In genomic region chr12:121826318-121826954, GRCh38 we compare ENCODE assay signal across 1 cellular context.
TF ChIP-seq lines count a peak whose summit lies in the region.

No MANE protein-coding gene starts in this region.

TF ChIP-seq in H1, 55 proteins besides CTCF, POLR2A, EP300 and RAD21:
- TF ChIP-seq YY1 (IDR thresholded peaks at IDR 0.05; ENCODE audit: low read depth, low read length) (no peak), CHD2 (IDR thresholded peaks at IDR 0.05; ENCODE audit: low read length) (no peak), ZNF274 (IDR thresholded peaks at IDR 0.05; ENCODE audit: borderline replicate concordance, extremely low read depth, low read length) (no peak), MAX (IDR thresholded peaks at IDR 0.05) (no peak), E2F6 (IDR thresholded peaks at IDR 0.05) (no peak), SP4 (IDR thresholded peaks at IDR 0.05; ENCODE audit: low read length) (no peak), TAF7 (optimal IDR thresholded peaks at IDR 0.05; ENCODE audit: borderline replicate concordance, low read depth, low read length) (no peak), SIX5 (IDR thresholded peaks at IDR 0.05; ENCODE audit: low read depth, low read length) (no peak), SP1 (IDR thresholded peaks at IDR 0.05; ENCODE audit: low read depth, low read length) (no peak), CTBP2 (IDR thresholded peaks at IDR 0.05; ENCODE audit: borderline replicate concordance, insufficient read depth, insufficient read length, low read length) (no peak), SP2 (IDR thresholded peaks at IDR 0.05; ENCODE audit: low read length) (no peak), SUZ12 (IDR thresholded peaks at IDR 0.05; ENCODE audit: low read length) (no peak), BCL11A (IDR thresholded peaks at IDR 0.05; ENCODE audit: low read depth in 2 of 2, low read length in 2 of 2) (no peak), GABPA (IDR thresholded peaks at IDR 0.05; ENCODE audit: borderline replicate concordance, insufficient read depth, low read length) (no peak), POU5F1 (IDR thresholded peaks at IDR 0.05; ENCODE audit: low read depth, low read length) (no peak), SIN3A (conservative IDR thresholded peaks at IDR 0.05 in 1 of 2, IDR thresholded peaks at IDR 0.05 in 1 of 2; ENCODE audit: low read depth in 1 of 2, low read length in 2 of 2) (no peak), CHD7 (IDR thresholded peaks at IDR 0.05; ENCODE audit: insufficient replicate concordance, low read length) (no peak), ATF2 (IDR thresholded peaks at IDR 0.05; ENCODE audit: low read length) (no peak), HDAC2 (IDR thresholded peaks at IDR 0.05; ENCODE audit: borderline replicate concordance in 1 of 2, low read depth in 2 of 2, low read length in 2 of 2) (no peak)
TF ChIP-seq in H1: peak in this region for 0.
